19 cellular contexts compared by ENCODE assay signal in the genomic region with DNA sequence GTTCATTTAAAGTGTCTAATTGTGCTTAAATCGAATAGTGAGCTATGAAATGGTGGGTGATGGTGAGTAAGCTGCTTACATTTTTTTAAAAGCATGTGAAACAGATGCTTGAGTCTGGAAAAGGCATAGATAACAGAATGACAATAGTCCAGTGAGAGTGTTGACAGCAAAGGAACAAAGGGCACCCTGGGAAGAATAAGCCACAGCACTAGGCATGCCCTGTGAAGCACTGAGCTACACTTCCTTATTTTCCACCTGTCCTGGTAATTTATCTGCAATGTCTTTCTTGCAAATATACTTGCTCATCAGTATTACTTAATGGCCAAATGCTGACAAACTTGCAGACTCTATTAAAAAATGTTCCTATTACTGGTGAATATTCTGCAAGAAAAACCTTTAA.
DNase-seq lines count a peak whose midpoint lies in the region; ATAC-seq and FAIRE-seq lines count a peak whose summit lies in the region.
"Had no signal": no experiment of that assay in that cellular context is flagged by ENCODE, and none has a peak within 500 bp of the region (broad histone marks: within the 10 kb centered on the region; RNA-seq: fewer than 3 reads in every experiment).

No MANE protein-coding gene starts in this region.

- DNase-seq in KBM-7 = peak; percentile 2
- peak; percentile 82 for DNase-seq in NCI-H146 treated with DMSO at 0.1 percent for 48 hours (lab: John Stamatoyannopoulos, UW; ENCODE audit: unreplicated experiment)
- peak; percentile 29 to 34 for DNase-seq in SHP77 (lab: John Stamatoyannopoulos, UW)
- peak; percentile 25 for DNase-seq in medulla oblongata (ENCODE audit: extremely low spot score)
- DNase-seq in activated naive CD8-positive, alpha-beta T cell treated with anti-CD3 and anti-CD28 coated beads, Interleukin-2, amount 50 U/mL, for 24 hours = no peak
- DNase-seq in RCC 7860 (ENCODE audit: low spot score) = no peak
- no peak for DNase-seq in DMS 273 treated with DMSO at 0.1 percent for 48 hours (lab: John Stamatoyannopoulos, UW)
- DNase-seq: activated CD4-positive, alpha-beta T cell treated with anti-CD3 and anti-CD28 coated beads, Interleukin-2, amount 50 U/mL, for 4 hours; activated T-cell treated with anti-CD3 and anti-CD28 coated beads, Interleukin-2, amount 50 U/mL, for 72 hours; adrenal gland; C1 segment of cervical spinal cord; colonic mucosa; EL; NCI-H226; stimulated activated CD4-positive, alpha-beta T cell treated with anti-CD3 and anti-CD28 coated beads, Interleukin-4, amount 100 ng/mL, for 4 hours; trophoblast cell had no signal

- in situ Hi-C loops in KBM-7 (cut with MboI; ENCODE audit: low pct_unique_long_range_greater_than_20kb, low sequenced_read_pairs) = no loop called here

- H3K27me3 Mint-ChIP-seq in activated naive CD8-positive, alpha-beta T cell treated with anti-CD3 and anti-CD28 coated beads, Interleukin-2, amount 50 U/mL, for 24 hours = no peaks in the 10 kb centered on the region

- H3K36me3 Mint-ChIP-seq in activated naive CD8-positive, alpha-beta T cell treated with anti-CD3 and anti-CD28 coated beads, Interleukin-2, amount 50 U/mL, for 24 hours (ENCODE audit: low read depth) = no peaks in the 10 kb centered on the region
- H3K36me3 Mint-ChIP-seq: stimulated activated effector memory CD8-positive, alpha-beta T cell treated with anti-CD3 and anti-CD28 coated beads, Interleukin-12 subunit alpha, Interleukin-12 subunit beta, amount 100 ng/mL, for 72 hours had no signal

- H3K4me1 Mint-ChIP-seq in activated naive CD8-positive, alpha-beta T cell treated with anti-CD3 and anti-CD28 coated beads, Interleukin-2, amount 50 U/mL, for 24 hours = peaks cover 2% of the 10 kb centered on the region
- H3K4me1 Mint-ChIP-seq: stimulated activated effector memory CD8-positive, alpha-beta T cell treated with anti-CD3 and anti-CD28 coated beads, Interleukin-12 subunit alpha, Interleukin-12 subunit beta, amount 100 ng/mL, for 72 hours had no signal

- FAIRE-seq in RCC 7860 (lab: Jason Lieb, UNC) = no peak
- FAIRE-seq: K562 had no signal

- ATAC-seq in activated naive CD8-positive, alpha-beta T cell treated with anti-CD3 and anti-CD28 coated beads, Interleukin-2, amount 50 U/mL, for 24 hours = no peak
- ATAC-seq: activated T-cell treated with anti-CD3 and anti-CD28 coated beads, Interleukin-2, amount 50 U/mL, for 72 hours; K562; sciatic nerve; stimulated activated effector memory CD8-positive, alpha-beta T cell treated with anti-CD3 and anti-CD28 coated beads, Interleukin-12 subunit alpha, Interleukin-12 subunit beta, amount 100 ng/mL, for 72 hours had no signal

- H3K4me3 Mint-ChIP-seq in activated naive CD8-positive, alpha-beta T cell treated with anti-CD3 and anti-CD28 coated beads, Interleukin-2, amount 50 U/mL, for 24 hours = no peak overlapping the region
- H3K4me3 Mint-ChIP-seq: activated T-cell treated with anti-CD3 and anti-CD28 coated beads, Interleukin-2, amount 50 U/mL, for 72 hours; stimulated activated effector memory CD8-positive, alpha-beta T cell treated with anti-CD3 and anti-CD28 coated beads, Interleukin-12 subunit alpha, Interleukin-12 subunit beta, amount 100 ng/mL, for 72 hours had no signal

- H3K27ac Mint-ChIP-seq in activated naive CD8-positive, alpha-beta T cell treated with anti-CD3 and anti-CD28 coated beads, Interleukin-2, amount 50 U/mL, for 24 hours = no peak overlapping the region
- H3K27ac Mint-ChIP-seq: activated T-cell treated with anti-CD3 and anti-CD28 coated beads, Interleukin-2, amount 50 U/mL, for 72 hours; stimulated activated effector memory CD8-positive, alpha-beta T cell treated with anti-CD3 and anti-CD28 coated beads, Interleukin-12 subunit alpha, Interleukin-12 subunit beta, amount 100 ng/mL, for 72 hours had no signal

- peaks cover 10% of the 10 kb centered on the region for H3K9me3 Mint-ChIP-seq in activated naive CD8-positive, alpha-beta T cell treated with anti-CD3 and anti-CD28 coated beads, Interleukin-2, amount 50 U/mL, for 24 hours

Comparison
In these comparisons a context has a peak if more than half of its experiments do, and no peak if none do; other contexts are left out.
1. DNase-seq: peak in KBM-7 (single experiment), NCI-H146 treated with DMSO at 0.1 percent for 48 hours (single experiment), SHP77 (2 of 2) and medulla oblongata (single experiment); none in activated naive CD8-positive, alpha-beta T cell treated with anti-CD3 and anti-CD28 coated beads, Interleukin-2, amount 50 U/mL, for 24 hours (single experiment), RCC 7860 (single experiment) and DMS 273 treated with DMSO at 0.1 percent for 48 hours (single experiment).